8 cellular contexts compared by ENCODE assay signal in genomic region chr19:48876035-48876981, GRCh38. TPM values are rescaled to one million over a fixed set of nuclear protein-coding genes. Genes with fewer than 3 reads are reported as not detected.
DNase-seq lines count a peak whose midpoint lies in the region; ATAC-seq and TF ChIP-seq lines count a peak whose summit lies in the region.
"Not testable (repeated sequence)": the region's sequence is repeated elsewhere in the genome, so short reads cannot be mapped to it uniquely, and the experiment has no call there.

No MANE protein-coding gene starts in this region.

- H3K9me3 Mint-ChIP-seq in CD4-positive, alpha-beta T cell; T-helper 1 cell treated with Interleukin-12 subunit alpha and Interleukin-12 subunit beta and Interleukin-4 antibody, amounts not matched to agents 30 μg/mL and 1 μg/mL, for 36 hours; activated T-helper 1 cell treated with anti-CD3 and anti-CD28 coated beads, Interleukin-12 subunit alpha, Interleukin-12 subunit beta, Interleukin-2, Interleukin-4 antibody, amounts not matched to agents 30 ng/mL and 10 ng/mL and 1 ng/mL, durations not matched to agents 14 hours and 24 hours and 36 hours; dendritic cell treated with granulocyte-macrophage colony-stimulating factor and Interleukin-4, amounts not matched to agents 40 ng/mL and 50 ng/mL, for 4 days; immature natural killer cell; osteocyte (ENCODE audit: unreplicated experiment): not testable (repeated sequence)

- H3K9ac ChIP-seq in subcutaneous abdominal adipose tissue (ENCODE audit: low read length in 5 of 5), result peak overlapping the region; percentile 73 to 100 (median 95)

- H3K4me3 Mint-ChIP-seq in CD4-positive, alpha-beta T cell, result peak overlapping the region; percentile 44
- H3K4me3 Mint-ChIP-seq in T-helper 1 cell treated with Interleukin-12 subunit alpha and Interleukin-12 subunit beta and Interleukin-4 antibody, amounts not matched to agents 30 μg/mL and 1 μg/mL, for 36 hours, result peak overlapping the region; percentile 98
- peak overlapping the region; percentile 97 for H3K4me3 Mint-ChIP-seq in activated T-helper 1 cell treated with anti-CD3 and anti-CD28 coated beads, Interleukin-12 subunit alpha, Interleukin-12 subunit beta, Interleukin-2, Interleukin-4 antibody, amounts not matched to agents 30 ng/mL and 10 ng/mL and 1 ng/mL, durations not matched to agents 14 hours and 24 hours and 36 hours
- peak overlapping the region; percentile 100 for H3K4me3 Mint-ChIP-seq in dendritic cell treated with granulocyte-macrophage colony-stimulating factor and Interleukin-4, amounts not matched to agents 40 ng/mL and 50 ng/mL, for 4 days
- peak overlapping the region in 4 of 5 donors; percentile 11 to 53 (median 38) for H3K4me3 Mint-ChIP-seq in immature natural killer cell
- H3K4me3 Mint-ChIP-seq in osteocyte (ENCODE audit: unreplicated experiment), result peak overlapping the region; percentile 97

- peaks cover 0 to 55% (median 33%) of the 10 kb centered on the region in 5 donors for H3K36me3 ChIP-seq in subcutaneous abdominal adipose tissue (ENCODE audit: control insufficient read depth in 5 of 5, insufficient read depth in 5 of 5, low read length in 5 of 5)

- peaks cover 8 to 49% (median 34%) of the 10 kb centered on the region in 5 donors for H3K4me1 ChIP-seq in subcutaneous abdominal adipose tissue (ENCODE audit: control insufficient read depth in 5 of 5, insufficient read depth in 5 of 5, low read length in 5 of 5)

- not testable (repeated sequence) for H3K27me3 ChIP-seq in CD4-positive, alpha-beta T cell (ENCODE audit: control insufficient read depth, insufficient read depth, low read length); subcutaneous abdominal adipose tissue (ENCODE audit: control insufficient read depth in 5 of 5, insufficient read depth in 4 of 5, low read length in 5 of 5)

- POLR2A ChIA-PET in CD4-positive, alpha-beta T cell (lab: Charles Lee), result interaction anchor here (0.5 to 6.5 kb wide), 7 partner anchors 10 to 627 kb away, joined by 3 to 55 read pairs (median 4); partner anchors contain the start of genes FTL, GYS1, NUCB1 and RUVBL2

- DNase-seq in CD4-positive, alpha-beta T cell, result peak in 4 of 10 experiments; percentile 29 to 45 (median 38)
- peak; percentile 41 for DNase-seq in activated T-helper 1 cell treated with anti-CD3 and anti-CD28 coated beads, Interleukin-12 subunit alpha, Interleukin-12 subunit beta, Interleukin-2, Interleukin-4 antibody, amounts not matched to agents 30 ng/mL and 10 ng/mL and 1 ng/mL, durations not matched to agents 14 hours and 24 hours and 36 hours (ENCODE audit: low spot score)
- DNase-seq in immature natural killer cell, result peak; percentile 32 to 37 (median 35)
- DNase-seq in osteocyte (ENCODE audit: extremely low spot score, unreplicated experiment), result not testable (repeated sequence)

- not testable (repeated sequence) for TF ChIP-seq EP300 in Ishikawa (IDR thresholded peaks at IDR 0.05; ENCODE audit: borderline replicate concordance)

- H3K27ac Mint-ChIP-seq in CD4-positive, alpha-beta T cell, result peak overlapping the region; percentile 98
- peak overlapping the region; percentile 100 for H3K27ac Mint-ChIP-seq in T-helper 1 cell treated with Interleukin-12 subunit alpha and Interleukin-12 subunit beta and Interleukin-4 antibody, amounts not matched to agents 30 μg/mL and 1 μg/mL, for 36 hours
- peak overlapping the region; percentile 99 for H3K27ac Mint-ChIP-seq in activated T-helper 1 cell treated with anti-CD3 and anti-CD28 coated beads, Interleukin-12 subunit alpha, Interleukin-12 subunit beta, Interleukin-2, Interleukin-4 antibody, amounts not matched to agents 30 ng/mL and 10 ng/mL and 1 ng/mL, durations not matched to agents 14 hours and 24 hours and 36 hours
- peak overlapping the region; percentile 100 for H3K27ac Mint-ChIP-seq in dendritic cell treated with granulocyte-macrophage colony-stimulating factor and Interleukin-4, amounts not matched to agents 40 ng/mL and 50 ng/mL, for 4 days
- H3K27ac Mint-ChIP-seq in immature natural killer cell (peak overlapping the region in 5 of 6 donors; percentile 72 to 99 (median 99)), osteocyte (ENCODE audit: unreplicated experiment) (peak overlapping the region; percentile 100)

- not testable (repeated sequence) for TF ChIP-seq CTCF in CD4-positive, alpha-beta T cell (IDR thresholded peaks at IDR 0.05); osteocyte (IDR thresholded peaks at IDR 0.05)

- peak overlapping the region; percentile 100 for H3K27ac ChIP-seq in CD4-positive, alpha-beta T cell (ENCODE audit: low read depth, low read length)
- peak overlapping the region; percentile 100 for H3K27ac ChIP-seq in subcutaneous abdominal adipose tissue (ENCODE audit: low read depth, low read length)

- peaks cover 60% of the 10 kb centered on the region for H3K36me3 Mint-ChIP-seq in CD4-positive, alpha-beta T cell (ENCODE audit: low read depth)
- peaks cover 40% of the 10 kb centered on the region for H3K36me3 Mint-ChIP-seq in T-helper 1 cell treated with Interleukin-12 subunit alpha and Interleukin-12 subunit beta and Interleukin-4 antibody, amounts not matched to agents 30 μg/mL and 1 μg/mL, for 36 hours (ENCODE audit: low read depth)
- H3K36me3 Mint-ChIP-seq in activated T-helper 1 cell treated with anti-CD3 and anti-CD28 coated beads, Interleukin-12 subunit alpha, Interleukin-12 subunit beta, Interleukin-2, Interleukin-4 antibody, amounts not matched to agents 30 ng/mL and 10 ng/mL and 1 ng/mL, durations not matched to agents 14 hours and 24 hours and 36 hours (ENCODE audit: low read depth), result peaks cover 41% of the 10 kb centered on the region
- H3K36me3 Mint-ChIP-seq in dendritic cell treated with granulocyte-macrophage colony-stimulating factor and Interleukin-4, amounts not matched to agents 40 ng/mL and 50 ng/mL, for 4 days (ENCODE audit: low read depth), result peaks cover 63% of the 10 kb centered on the region
- H3K36me3 Mint-ChIP-seq in immature natural killer cell (peaks cover 18 to 25% (median 18%) of the 10 kb centered on the region in 3 donors), osteocyte (ENCODE audit: unreplicated experiment) (peaks cover 44% of the 10 kb centered on the region)

- TF ChIP-seq RAD21 in Ishikawa (IDR thresholded peaks at IDR 0.05; ENCODE audit: low read depth), result not testable (repeated sequence)

- H3K9me3 ChIP-seq in CD4-positive, alpha-beta T cell (ENCODE audit: control insufficient read depth, low read length); subcutaneous abdominal adipose tissue (ENCODE audit: control insufficient read depth in 5 of 5, low read length in 5 of 5): not testable (repeated sequence)

- peaks cover 49% of the 10 kb centered on the region for H3K4me1 Mint-ChIP-seq in CD4-positive, alpha-beta T cell (ENCODE audit: low read depth)
- peaks cover 46% of the 10 kb centered on the region for H3K4me1 Mint-ChIP-seq in T-helper 1 cell treated with Interleukin-12 subunit alpha and Interleukin-12 subunit beta and Interleukin-4 antibody, amounts not matched to agents 30 μg/mL and 1 μg/mL, for 36 hours (ENCODE audit: low read depth)
- peaks cover 49% of the 10 kb centered on the region for H3K4me1 Mint-ChIP-seq in activated T-helper 1 cell treated with anti-CD3 and anti-CD28 coated beads, Interleukin-12 subunit alpha, Interleukin-12 subunit beta, Interleukin-2, Interleukin-4 antibody, amounts not matched to agents 30 ng/mL and 10 ng/mL and 1 ng/mL, durations not matched to agents 14 hours and 24 hours and 36 hours (ENCODE audit: low read depth)
- H3K4me1 Mint-ChIP-seq in dendritic cell treated with granulocyte-macrophage colony-stimulating factor and Interleukin-4, amounts not matched to agents 40 ng/mL and 50 ng/mL, for 4 days (ENCODE audit: low read depth), result peaks cover 65% of the 10 kb centered on the region
- H3K4me1 Mint-ChIP-seq in immature natural killer cell, result peaks cover 40 to 44% of the 10 kb centered on the region in 2 donors
- H3K4me1 Mint-ChIP-seq in osteocyte (ENCODE audit: unreplicated experiment), result peaks cover 34% of the 10 kb centered on the region

- CTCF ChIA-PET in CD4-positive, alpha-beta T cell (lab: Charles Lee), result interaction anchor here (1.0 to 1.5 kb wide), 5 partner anchors 10 to 141 kb away, joined by 3 to 5 read pairs (median 3); partner anchors contain the start of genes GYS1 and RUVBL2

- intact Hi-C loops in CD4-positive, alpha-beta T cell (cut with DNase I, micrococcal nuclease); dendritic cell treated with granulocyte-macrophage colony-stimulating factor and Interleukin-4, amounts not matched to agents 40 ng/mL and 50 ng/mL, for 4 days (cut with micrococcal nuclease): not testable (repeated sequence)
- intact Hi-C loops in activated T-helper 1 cell treated with anti-CD3 and anti-CD28 coated beads, Interleukin-12 subunit alpha, Interleukin-12 subunit beta, Interleukin-2, Interleukin-4 antibody, amounts not matched to agents 30 ng/mL and 10 ng/mL and 1 ng/mL, durations not matched to agents 14 hours and 24 hours and 36 hours (cut with micrococcal nuclease), result loop anchor here (10.0 kb wide), 2 partner anchors 552 to 578 kb away; partner anchors contain the start of genes ALDH16A1, EMP3 and PIH1D1

- peak overlapping the region; percentile 40 to 93 (median 90) for H3K4me3 ChIP-seq in subcutaneous abdominal adipose tissue (ENCODE audit: low read depth in 1 of 5, low read length in 5 of 5)

- H3K27me3 Mint-ChIP-seq in CD4-positive, alpha-beta T cell; T-helper 1 cell treated with Interleukin-12 subunit alpha and Interleukin-12 subunit beta and Interleukin-4 antibody, amounts not matched to agents 30 μg/mL and 1 μg/mL, for 36 hours (ENCODE audit: low read depth); activated T-helper 1 cell treated with anti-CD3 and anti-CD28 coated beads, Interleukin-12 subunit alpha, Interleukin-12 subunit beta, Interleukin-2, Interleukin-4 antibody, amounts not matched to agents 30 ng/mL and 10 ng/mL and 1 ng/mL, durations not matched to agents 14 hours and 24 hours and 36 hours (ENCODE audit: insufficient read depth); dendritic cell treated with granulocyte-macrophage colony-stimulating factor and Interleukin-4, amounts not matched to agents 40 ng/mL and 50 ng/mL, for 4 days; osteocyte (ENCODE audit: unreplicated experiment): not testable (repeated sequence)
- peaks cover 24 to 65% (median 52%) of the 10 kb centered on the region in 3 donors for H3K27me3 Mint-ChIP-seq in immature natural killer cell (ENCODE audit: low read depth in 3 of 3)

- ATAC-seq in CD4-positive, alpha-beta T cell (ENCODE audit: poor library complexity), result not testable (repeated sequence)

RNA-seq across cellular contexts. Expression of gene PPP1R15A, which starts 4.1 kb away (rescaled TPM):
- 100 to 1,000 TPM; 569 to 584 TPM for total RNA-seq in CD4-positive, alpha-beta T cell
- total RNA-seq in activated T-helper 1 cell treated with anti-CD3 and anti-CD28 coated beads, Interleukin-12 subunit alpha, Interleukin-12 subunit beta, Interleukin-2, Interleukin-4 antibody, amounts not matched to agents 30 ng/mL and 10 ng/mL and 1 ng/mL, durations not matched to agents 14 hours and 24 hours and 36 hours, result 53.1 and 53.7 TPM in 2 replicates
- polyA plus RNA-seq in immature natural killer cell, result 100 to 1,000 TPM in 1 of 3 donors, 10 to 100 TPM in 2; 41.7 to 149 (median 48.8) TPM
- total RNA-seq in osteocyte, result 96.5 and 118 TPM in 2 replicates

RNA-seq across cellular contexts. Expression of gene PLEKHA4, which starts 7.9 kb away (rescaled TPM):
- 1 to 10 TPM; 1.4 to 2.7 TPM for total RNA-seq in CD4-positive, alpha-beta T cell
- 1.4 and 1.9 TPM in 2 replicates for total RNA-seq in activated T-helper 1 cell treated with anti-CD3 and anti-CD28 coated beads, Interleukin-12 subunit alpha, Interleukin-12 subunit beta, Interleukin-2, Interleukin-4 antibody, amounts not matched to agents 30 ng/mL and 10 ng/mL and 1 ng/mL, durations not matched to agents 14 hours and 24 hours and 36 hours
- polyA plus RNA-seq in immature natural killer cell, result 1 to 10 TPM; 3.0 to 5.9 (median 4.8) TPM
- 31.0 and 40.0 TPM in 2 replicates for total RNA-seq in osteocyte

RNA-seq across cellular contexts. Expression of gene TULP2, which starts 22.2 kb away (rescaled TPM):
- total RNA-seq in CD4-positive, alpha-beta T cell, result not detected
- total RNA-seq in activated T-helper 1 cell treated with anti-CD3 and anti-CD28 coated beads, Interleukin-12 subunit alpha, Interleukin-12 subunit beta, Interleukin-2, Interleukin-4 antibody, amounts not matched to agents 30 ng/mL and 10 ng/mL and 1 ng/mL, durations not matched to agents 14 hours and 24 hours and 36 hours, result not detected in 2 replicates
- polyA plus RNA-seq in immature natural killer cell, result not detected
- total RNA-seq in osteocyte, result not detected in 2 replicates

RNA-seq across cellular contexts. Expression of gene NUCB1, which starts 23.8 kb away (rescaled TPM):
- total RNA-seq in CD4-positive, alpha-beta T cell, result 10 to 100 TPM; 73.7 to 77.0 TPM
- 117 and 122 TPM in 2 replicates for total RNA-seq in activated T-helper 1 cell treated with anti-CD3 and anti-CD28 coated beads, Interleukin-12 subunit alpha, Interleukin-12 subunit beta, Interleukin-2, Interleukin-4 antibody, amounts not matched to agents 30 ng/mL and 10 ng/mL and 1 ng/mL, durations not matched to agents 14 hours and 24 hours and 36 hours
- 100 to 1,000 TPM in 1 of 3 donors, 10 to 100 TPM in 2; 76.7 to 219 (median 89.7) TPM for polyA plus RNA-seq in immature natural killer cell
- total RNA-seq in osteocyte, result 260 and 264 TPM in 2 replicates

RNA-seq across cellular contexts. Expression of gene HSD17B14, which starts 40.0 kb away (rescaled TPM):
- total RNA-seq in CD4-positive, alpha-beta T cell, result 1 to 10 TPM in 1 of 2 experiments, under 1 TPM in 1; 0.93 to 1.3 TPM
- total RNA-seq in activated T-helper 1 cell treated with anti-CD3 and anti-CD28 coated beads, Interleukin-12 subunit alpha, Interleukin-12 subunit beta, Interleukin-2, Interleukin-4 antibody, amounts not matched to agents 30 ng/mL and 10 ng/mL and 1 ng/mL, durations not matched to agents 14 hours and 24 hours and 36 hours, result 0.57 and 0.64 TPM in 2 replicates
- polyA plus RNA-seq in immature natural killer cell, result not detected
- 23.9 and 29.1 TPM in 2 replicates for total RNA-seq in osteocyte

Comparison
In these comparisons a context has a peak if more than half of its experiments do, and no peak if none do; other contexts are left out.
1. H3K4me3 Mint-ChIP-seq: peak in every context shown above with its lines; median percentile 100 in dendritic cell treated with granulocyte-macrophage colony-stimulating factor and Interleukin-4, amounts not matched to agents 40 ng/mL and 50 ng/mL, for 4 days; 98 in T-helper 1 cell treated with Interleukin-12 subunit alpha and Interleukin-12 subunit beta and Interleukin-4 antibody, amounts not matched to agents 30 μg/mL and 1 μg/mL, for 36 hours; 97 in activated T-helper 1 cell treated with anti-CD3 and anti-CD28 coated beads, Interleukin-12 subunit alpha, Interleukin-12 subunit beta, Interleukin-2, Interleukin-4 antibody, amounts not matched to agents 30 ng/mL and 10 ng/mL and 1 ng/mL, durations not matched to agents 14 hours and 24 hours and 36 hours; 97 in osteocyte; 44 in CD4-positive, alpha-beta T cell; 38 in immature natural killer cell.